Comparison of ENCODE assay signal across 8 cellular contexts in the genomic region with DNA sequence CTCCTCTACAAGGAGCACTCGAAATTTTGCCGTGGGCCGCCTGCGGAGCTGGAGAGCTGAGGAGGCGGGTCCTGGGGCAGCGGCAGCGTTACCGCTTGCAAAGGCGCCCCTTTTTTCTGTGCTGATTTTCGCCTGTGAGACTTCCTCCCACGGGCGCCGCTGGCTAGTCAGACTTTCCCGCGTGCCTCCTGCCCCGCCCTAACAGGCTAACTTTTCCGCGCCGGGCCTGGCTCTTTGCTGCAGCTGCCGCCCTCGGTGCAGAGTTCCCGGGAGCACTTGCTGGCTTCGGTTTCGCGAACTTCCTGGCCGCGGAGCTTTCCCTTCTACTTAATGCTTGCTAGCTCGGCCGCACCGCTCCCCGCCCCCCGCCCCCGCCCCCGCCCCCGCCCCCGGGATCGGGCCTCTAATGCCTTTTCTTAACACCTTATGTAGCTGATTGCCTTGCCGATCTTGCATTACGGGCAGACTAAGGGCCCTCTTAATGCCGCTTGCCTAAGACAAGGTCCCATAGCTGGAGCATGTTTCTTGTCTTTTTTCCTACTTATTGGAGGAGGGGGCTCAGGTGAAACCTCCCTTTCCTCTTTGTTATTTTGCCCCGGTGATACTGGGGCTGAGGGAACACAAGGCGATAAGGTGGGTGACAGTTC. TPM values are rescaled to one million over a fixed set of nuclear protein-coding genes. Genes with fewer than 3 reads are reported as not detected.
DNase-seq lines count a peak whose midpoint lies in the region; TF ChIP-seq lines count a peak whose summit lies in the region.

No MANE protein-coding gene starts in this region.

- DNase-seq in Daoy (ENCODE audit: low read depth) (peak; percentile 47), NCI-H226 (peak; percentile 24), activated T-cell treated with anti-CD3 and anti-CD28 coated beads for 4 hours (peak; percentile 50), esophagus muscularis mucosa (ENCODE audit: extremely low spot score) (peak; percentile 94), SK-N-DZ (ENCODE audit: low spot score) (no peak)
- peak; percentile 58 for DNase-seq in stimulated activated CD8-positive, alpha-beta memory T cell treated with anti-CD3 and anti-CD28 coated beads, Interleukin-4, amount 100 ng/mL, for 24 hours (ENCODE audit: low read depth)
- DNase-seq in NK-92 treated with Interleukin-12 subunit alpha and Interleukin-12 subunit beta, amount 100 ng/mL, for 24 hours (lab: John Stamatoyannopoulos, UW), result no peak

- H3K36me3 ChIP-seq in esophagus muscularis mucosa (no peaks in the 10 kb centered on the region), mucosa of rectum (ENCODE audit: control insufficient read depth in 2 of 2, insufficient read depth in 2 of 2, low read length in 2 of 2) (no peaks in the 10 kb centered on the region)

- H3K4me1 ChIP-seq in esophagus muscularis mucosa (peaks cover 7 to 26% (median 17%) of the 10 kb centered on the region in 4 donors), mucosa of rectum (ENCODE audit: control insufficient read depth in 2 of 2, insufficient read depth in 2 of 2, low read length in 2 of 2) (no peaks in the 10 kb centered on the region)

- WGBS in esophagus muscularis mucosa, result 5% methylated on average over 30 of the region's 42 CpGs

- H3K27ac ChIP-seq in esophagus muscularis mucosa (replicated peaks in 1 of 4) (peak overlapping the region in 3 of 4 donors; percentile 28 to 67 (median 50)), mucosa of rectum (ENCODE audit: low read depth in 2 of 2, low read length in 2 of 2) (no peak overlapping the region)

- no peak for TF ChIP-seq POLR2A in esophagus muscularis mucosa (IDR thresholded peaks at IDR 0.05; ENCODE audit: low read depth)

- peak overlapping the region in 1 of 2 donors; percentile 59 for H3K9ac ChIP-seq in mucosa of rectum (ENCODE audit: low read depth in 1 of 2, low read length in 2 of 2)

- peaks cover 0 to 12% (median 0%) of the 10 kb centered on the region in 4 donors for H3K27me3 ChIP-seq in esophagus muscularis mucosa
- peaks cover 0 to 5% of the 10 kb centered on the region in 2 donors for H3K27me3 ChIP-seq in mucosa of rectum (ENCODE audit: control insufficient read depth in 2 of 2, insufficient read depth in 2 of 2, low read length in 2 of 2)

- TF ChIP-seq CTCF in esophagus muscularis mucosa (IDR thresholded peaks at IDR 0.05), result no peak

- intact Hi-C loops in esophagus muscularis mucosa (cut with DNase I), result no loop called here

- H3K9me3 ChIP-seq in esophagus muscularis mucosa (no peaks in the 10 kb centered on the region), mucosa of rectum (ENCODE audit: control insufficient read depth in 2 of 2, low read length in 2 of 2) (peaks cover 0 to 3% of the 10 kb centered on the region in 2 donors)

- TF ChIP-seq EP300 in esophagus muscularis mucosa (IDR thresholded peaks at IDR 0.05), result no peak

- H3K4me3 ChIP-seq in esophagus muscularis mucosa (peak overlapping the region; percentile 48 to 57 (median 52)), mucosa of rectum (ENCODE audit: low read length in 2 of 2) (peak overlapping the region; percentile 39 to 52)

RNA-seq across cellular contexts. Expression of a gene that starts 37.9 kb away (rescaled TPM):
- total RNA-seq in Daoy (2014; rRNA removed; shearing (Covaris generic)), result not detected in 2 replicates
- 1 to 10 TPM in 2 of 4 donors, under 1 TPM in 2; 0.42 to 7.1 (median 1.0) TPM for total RNA-seq in esophagus muscularis mucosa
- 0.12 TPM in 1 of 2 replicates, not detected in the other for polyA plus RNA-seq in SK-N-DZ (2014; cell fraction: cytosol; rRNA removed)
- polyA plus RNA-seq in SK-N-DZ (2014; cell fraction: nucleus; rRNA removed), result 2.3 and 2.8 TPM in 2 replicates

Comparison
In these comparisons a context has a peak if more than half of its experiments do, and no peak if none do; other contexts are left out.
1. DNase-seq: peak in Daoy (single experiment), NCI-H226 (single experiment), activated T-cell treated with anti-CD3 and anti-CD28 coated beads for 4 hours (single experiment), esophagus muscularis mucosa (single experiment) and stimulated activated CD8-positive, alpha-beta memory T cell treated with anti-CD3 and anti-CD28 coated beads, Interleukin-4, amount 100 ng/mL, for 24 hours (single experiment); none in NK-92 treated with Interleukin-12 subunit alpha and Interleukin-12 subunit beta, amount 100 ng/mL, for 24 hours (single experiment) and SK-N-DZ (single experiment).
2. H3K27ac ChIP-seq: peak in esophagus muscularis mucosa (3 of 4); none in mucosa of rectum (0 of 2).